ENCODE assay signal across 12 cellular contexts in genomic region chr14:22978487-22978837, GRCh38. TPM values are rescaled to one million over a fixed set of nuclear protein-coding genes. Genes with fewer than 3 reads are reported as not detected.
DNase-seq lines count a peak whose midpoint lies in the region; ATAC-seq and TF ChIP-seq lines count a peak whose summit lies in the region.
"Had no signal": no experiment of that assay in that cellular context is flagged by ENCODE, and none has a peak within 500 bp of the region (broad histone marks: within the 10 kb centered on the region; RNA-seq: fewer than 3 reads in every experiment).

No MANE protein-coding gene starts in this region.

- H3K4me1 Mint-ChIP-seq in HFFc6 (ENCODE audit: low read depth) (peaks cover 62% of the 10 kb centered on the region), brain (peaks cover 60% of the 10 kb centered on the region)
- peaks cover 6% of the 10 kb centered on the region for H3K4me1 Mint-ChIP-seq in activated naive CD8-positive, alpha-beta T cell treated with anti-CD3 and anti-CD28 coated beads, Interleukin-2, amount 50 U/mL, for 24 hours

- WGBS in liver, result 51% methylated on average over 3 of the region's 3 CpGs
- 37 to 46% methylated on average over 3 of the region's 3 CpGs for WGBS in lower leg skin, 2 donors

- peaks cover 16 to 93% (median 73%) of the 10 kb centered on the region in 4 donors for H3K4me1 ChIP-seq in liver (ENCODE audit: control insufficient read depth in 4 of 4, insufficient read depth in 4 of 4, low read length in 3 of 4)
- H3K4me1 ChIP-seq in tibial artery, result peaks cover 8 to 63% (median 46%) of the 10 kb centered on the region in 4 donors

- H3K27ac ChIP-seq in liver (ENCODE audit: low read depth in 1 of 2, low read length in 2 of 2) (peak overlapping the region; percentile 85 to 87), tibial artery (peak overlapping the region; percentile 84 to 87)
- H3K27ac ChIP-seq: HL-60 had no signal

- TF ChIP-seq RAD21 in liver (IDR thresholded peaks at IDR 0.05), result no peak

- DNase-seq in HFFc6 (no peak), tibial artery (no peak), lower leg skin (ENCODE audit: low spot score in 2 of 2) (no peak), NCI-H2029 (lab: John Stamatoyannopoulos, UW) (no peak)
- no peak for DNase-seq in activated naive CD8-positive, alpha-beta T cell treated with anti-CD3 and anti-CD28 coated beads, Interleukin-2, amount 50 U/mL, for 24 hours
- DNase-seq: activated CD4-positive, alpha-beta T cell treated with anti-CD3 and anti-CD28 coated beads, Interleukin-2, amount 50 U/mL, for 48 hours; stimulated activated naive CD8-positive, alpha-beta T cell treated with anti-CD3 and anti-CD28 coated beads, Interleukin-15, Interleukin-2, amounts not matched to agents 100 U/mL and 50 U/mL, for 24 hours had no signal

- H3K9ac ChIP-seq in liver (ENCODE audit: low read depth in 1 of 2, low read length in 2 of 2), result no peak overlapping the region

- TF ChIP-seq POLR2A in lower leg skin (IDR thresholded peaks at IDR 0.05), result no peak

- H3K27ac Mint-ChIP-seq in HFFc6, result peak overlapping the region; percentile 86
- H3K27ac Mint-ChIP-seq in brain, result peak overlapping the region; percentile 87 to 97 (median 94)
- no peak overlapping the region for H3K27ac Mint-ChIP-seq in activated naive CD8-positive, alpha-beta T cell treated with anti-CD3 and anti-CD28 coated beads, Interleukin-2, amount 50 U/mL, for 24 hours
- H3K27ac Mint-ChIP-seq: activated naive CD4-positive, alpha-beta T cell treated with anti-CD3 and anti-CD28 coated beads, Interleukin-2, amount 50 U/mL, for 72 hours had no signal

- H3K27me3 ChIP-seq in liver (ENCODE audit: control insufficient read depth in 4 of 4, insufficient read depth in 4 of 4, low read length in 3 of 4), result no peaks in the 10 kb centered on the region
- H3K27me3 ChIP-seq in tibial artery, result no peaks in the 10 kb centered on the region

- no peak overlapping the region; the same call in 1 of the 2 replicates for H3K4me3 Mint-ChIP-seq in HFFc6
- peak overlapping the region; percentile 62 to 83 (median 76) for H3K4me3 Mint-ChIP-seq in brain
- no peak overlapping the region for H3K4me3 Mint-ChIP-seq in activated naive CD8-positive, alpha-beta T cell treated with anti-CD3 and anti-CD28 coated beads, Interleukin-2, amount 50 U/mL, for 24 hours

- peaks cover 7% of the 10 kb centered on the region for H3K27me3 Mint-ChIP-seq in HFFc6 (ENCODE audit: insufficient read depth)
- peaks cover 17% of the 10 kb centered on the region for H3K27me3 Mint-ChIP-seq in brain
- peaks cover 9% of the 10 kb centered on the region for H3K27me3 Mint-ChIP-seq in activated naive CD8-positive, alpha-beta T cell treated with anti-CD3 and anti-CD28 coated beads, Interleukin-2, amount 50 U/mL, for 24 hours

- TF ChIP-seq CTCF in HFFc6 (IDR thresholded peaks at IDR 0.05) (no peak), brain (conservative IDR thresholded peaks at IDR 0.05) (no peak), liver (IDR thresholded peaks at IDR 0.05; ENCODE audit: low read depth, low read length, missing input control) (no peak), tibial artery (IDR thresholded peaks at IDR 0.05) (no peak), lower leg skin (IDR thresholded peaks at IDR 0.05) (no peak)

- H3K4me3 ChIP-seq in liver (ENCODE audit: low read depth in 1 of 3, low read length in 3 of 3) (no peak overlapping the region), tibial artery (no peak overlapping the region), lower leg skin (ENCODE audit: low read depth, poor library complexity, severe bottlenecking) (no peak overlapping the region)

- H3K9me3 Mint-ChIP-seq in HFFc6 (no peaks in the 10 kb centered on the region), brain (no peaks in the 10 kb centered on the region)
- no peaks in the 10 kb centered on the region for H3K9me3 Mint-ChIP-seq in activated naive CD8-positive, alpha-beta T cell treated with anti-CD3 and anti-CD28 coated beads, Interleukin-2, amount 50 U/mL, for 24 hours
- H3K9me3 Mint-ChIP-seq: activated naive CD4-positive, alpha-beta T cell treated with anti-CD3 and anti-CD28 coated beads, Interleukin-2, amount 50 U/mL, for 72 hours had no signal

- ATAC-seq in activated naive CD8-positive, alpha-beta T cell treated with anti-CD3 and anti-CD28 coated beads, Interleukin-2, amount 50 U/mL, for 24 hours, result no peak
- ATAC-seq: activated naive CD4-positive, alpha-beta T cell treated with anti-CD3 and anti-CD28 coated beads, Interleukin-2, amount 50 U/mL, for 72 hours; stimulated activated naive CD8-positive, alpha-beta T cell treated with anti-CD3 and anti-CD28 coated beads, Interleukin-15, Interleukin-2, amounts not matched to agents 100 U/mL and 50 U/mL, for 24 hours had no signal

- H3K36me3 Mint-ChIP-seq in HFFc6 (ENCODE audit: low read depth) (peaks cover 46% of the 10 kb centered on the region), brain (peaks cover 7% of the 10 kb centered on the region)
- no peaks in the 10 kb centered on the region for H3K36me3 Mint-ChIP-seq in activated naive CD8-positive, alpha-beta T cell treated with anti-CD3 and anti-CD28 coated beads, Interleukin-2, amount 50 U/mL, for 24 hours (ENCODE audit: low read depth)
- H3K36me3 Mint-ChIP-seq: activated naive CD4-positive, alpha-beta T cell treated with anti-CD3 and anti-CD28 coated beads, Interleukin-2, amount 50 U/mL, for 72 hours had no signal

- H3K9me3 ChIP-seq in liver (ENCODE audit: control insufficient read depth in 4 of 4, low read length in 3 of 4) (no peaks in the 10 kb centered on the region), tibial artery (no peaks in the 10 kb centered on the region)
- H3K9me3 ChIP-seq: HAP-1 had no signal

- intact Hi-C loops in tibial artery (cut with DNase I; ENCODE audit: low total_unique reads) (no loop called here), lower leg skin (cut with DNase I; ENCODE audit: low total_unique reads) (no loop called here)

- H3K36me3 ChIP-seq in liver (ENCODE audit: control insufficient read depth in 4 of 4, insufficient read depth in 3 of 4, low read depth in 1 of 4, low read length in 3 of 4) (peaks cover 0 to under 1% (median 0%) of the 10 kb centered on the region in 4 donors), tibial artery (peaks cover 0 to 13% (median 0%) of the 10 kb centered on the region in 3 donors)

TF ChIP-seq in liver, 16 proteins besides CTCF, POLR2A, EP300 and RAD21:
- peak in 1 of 2 donors; percentile 30 for TF ChIP-seq HNF4A (conservative IDR thresholded peaks at IDR 0.05)
- peak in 1 of 2 donors; percentile 42 for TF ChIP-seq RXRA (IDR thresholded peaks at IDR 0.05)
- TF ChIP-seq FOXA2 (IDR thresholded peaks at IDR 0.05), result peak; percentile 64
- TF ChIP-seq GABPA (IDR thresholded peaks at IDR 0.05 in 1 of 2, conservative IDR thresholded peaks at IDR 0.05 in 1 of 2), result no peak

RNA-seq across cellular contexts. Expression of gene AJUBA, which starts 3.9 kb away (rescaled TPM):
- total RNA-seq in HFFc6 (2021; fragmentation: NEBNext Ultra II Directional; extraction: Animal tissue kit (Norgen Biotek cat#: 25700)), result 10 to 100 TPM; 66.0 to 79.7 (median 74.9) TPM
- 0.75 TPM for polyA plus RNA-seq in brain (ENCODE audit: insufficient read depth, low read depth, low replicate concordance)
- 10 to 100 TPM; 15.9 to 34.9 TPM for total RNA-seq in liver
- polyA plus RNA-seq in liver, result 10 to 100 TPM; 15.5 to 23.4 TPM
- total RNA-seq in lower leg skin, result 10 to 100 TPM; 66.2 to 98.4 (median 74.8) TPM

RNA-seq across cellular contexts. Expression of gene HAUS4, which starts 21.6 kb away (rescaled TPM):
- 10 to 100 TPM; 13.0 to 23.5 (median 19.6) TPM for total RNA-seq in HFFc6 (2021; fragmentation: NEBNext Ultra II Directional; extraction: Animal tissue kit (Norgen Biotek cat#: 25700))
- polyA plus RNA-seq in brain (ENCODE audit: insufficient read depth, low read depth, low replicate concordance) (37.9 TPM), liver (1 to 10 TPM; 5.8 to 7.9 TPM)
- total RNA-seq in liver (10 to 100 TPM; 11.9 to 32.8 TPM), lower leg skin (10 to 100 TPM; 52.3 to 74.4 (median 61.9) TPM)

RNA-seq across cellular contexts. Expression of gene C14orf93, which starts 31.5 kb away (rescaled TPM):
- total RNA-seq in HFFc6 (2021; fragmentation: NEBNext Ultra II Directional; extraction: Animal tissue kit (Norgen Biotek cat#: 25700)), result 1 to 10 TPM; 3.6 to 7.0 (median 5.7) TPM
- polyA plus RNA-seq in brain (ENCODE audit: insufficient read depth, low read depth, low replicate concordance) (37.3 TPM), liver (1 to 10 TPM; 2.1 to 3.0 TPM)
- total RNA-seq in liver (1 to 10 TPM; 3.8 to 7.1 TPM), lower leg skin (10 to 100 TPM; 16.9 to 29.6 (median 23.2) TPM)

RNA-seq across cellular contexts. Expression of gene PRMT5, which starts 49.3 kb away (rescaled TPM):
- 100 to 1,000 TPM; 102 to 125 (median 110) TPM for total RNA-seq in HFFc6 (2021; fragmentation: NEBNext Ultra II Directional; extraction: Animal tissue kit (Norgen Biotek cat#: 25700))
- polyA plus RNA-seq in brain (ENCODE audit: insufficient read depth, low read depth, low replicate concordance), result 64.5 TPM
- 10 to 100 TPM; 26.2 to 27.5 TPM for total RNA-seq in liver
- 10 to 100 TPM; 14.1 to 28.2 TPM for polyA plus RNA-seq in liver
- total RNA-seq in lower leg skin, result 10 to 100 TPM; 42.9 to 53.2 (median 48.3) TPM

RNA-seq across cellular contexts. Expression of gene PSMB5, which starts 56.2 kb away (rescaled TPM):
- total RNA-seq in HFFc6 (2021; fragmentation: NEBNext Ultra II Directional; extraction: Animal tissue kit (Norgen Biotek cat#: 25700)), result 100 to 1,000 TPM; 221 to 259 (median 241) TPM
- polyA plus RNA-seq in brain (ENCODE audit: insufficient read depth, low read depth, low replicate concordance), result 234 TPM
- total RNA-seq in liver, result 10 to 100 TPM; 74.0 to 88.2 TPM
- 100 to 1,000 TPM; 102 to 152 TPM for polyA plus RNA-seq in liver
- 100 to 1,000 TPM in 2 of 4 donors, 10 to 100 TPM in 2; 70.6 to 148 (median 116) TPM for total RNA-seq in lower leg skin

Comparison
In these comparisons a context has a peak if more than half of its experiments do, and no peak if none do; other contexts are left out.
1. H3K4me3 Mint-ChIP-seq: peak in brain (5 of 5); none in HFFc6 (single experiment) and activated naive CD8-positive, alpha-beta T cell treated with anti-CD3 and anti-CD28 coated beads, Interleukin-2, amount 50 U/mL, for 24 hours (single experiment).